Comparison of ENCODE assay signal across 8 cellular contexts in the genomic region with DNA sequence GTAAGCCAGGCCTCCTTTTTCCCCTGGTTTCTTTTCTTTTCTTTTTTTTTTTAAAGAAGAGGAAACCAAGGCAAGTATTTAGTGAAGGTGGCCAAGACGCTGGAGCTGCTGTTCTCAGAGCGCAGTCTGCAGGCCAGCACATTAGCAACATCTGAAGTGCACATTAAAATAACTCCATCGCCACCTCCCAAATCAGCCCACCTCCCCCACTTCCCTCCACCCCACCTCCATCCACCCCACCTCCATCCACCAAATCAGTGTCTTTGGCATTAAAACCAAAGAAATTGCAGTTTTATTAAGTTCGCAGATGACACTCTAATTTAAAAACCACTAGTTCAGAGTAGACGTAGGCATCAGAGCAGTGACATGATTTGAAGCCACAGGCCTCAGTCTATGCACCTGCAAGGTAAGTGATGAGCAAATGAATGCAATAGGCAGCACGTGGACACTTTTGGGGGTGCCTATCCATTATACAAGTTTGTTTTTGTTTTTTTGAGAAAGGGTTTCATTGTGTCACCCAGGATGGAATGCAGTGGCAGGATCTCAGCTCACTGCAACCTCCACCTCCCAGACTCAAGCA.
DNase-seq lines count a peak whose midpoint lies in the region; ATAC-seq and TF ChIP-seq lines count a peak whose summit lies in the region.

No MANE protein-coding gene starts in this region.

- H3K36me3 ChIP-seq in BLaER1 (no peaks in the 10 kb centered on the region), mammary epithelial cell (ENCODE audit: insufficient read depth, low read length) (no peaks in the 10 kb centered on the region)
- no peaks in the 10 kb centered on the region for H3K36me3 ChIP-seq in naive thymus-derived CD4-positive, alpha-beta T cell (ENCODE audit: control insufficient read depth in 2 of 3, insufficient read depth in 3 of 3, low read length in 3 of 3)

- CTCF ChIA-PET in mammary epithelial cell (lab: Charles Lee; ENCODE audit: low non-redundant PET) = no interaction called here
- CTCF ChIA-PET in naive thymus-derived CD4-positive, alpha-beta T cell (lab: Charles Lee) = interaction anchor here (0.6 to 10.0 kb wide), 4 partner anchors 9 to 32 kb away, joined by 4 to 102 read pairs (median 50); no protein-coding TSS in a partner anchor

- BruUV-seq in mammary epithelial cell (replicated peaks; lab: Mats Ljungman, UMichigan) = no TSS peak

- H3K9me3 ChIP-seq in BLaER1 = no peaks in the 10 kb centered on the region
- H3K9me3 ChIP-seq in mammary epithelial cell (replicated peaks; ENCODE audit: insufficient read depth, low read length) = no peaks in the 10 kb centered on the region
- H3K9me3 ChIP-seq in naive thymus-derived CD4-positive, alpha-beta T cell (ENCODE audit: control insufficient read depth in 2 of 3, low read length in 3 of 3) = no peaks in the 10 kb centered on the region

- peaks cover 0 to 1% (median 0%) of the 10 kb centered on the region in 11 donors for H3K9me3 Mint-ChIP-seq in naive thymus-derived CD4-positive, alpha-beta T cell

- H3K4me1 Mint-ChIP-seq in naive thymus-derived CD4-positive, alpha-beta T cell = peaks cover 0 to 26% (median 10%) of the 10 kb centered on the region in 7 donors

- H3K27ac ChIP-seq in BLaER1 (peak overlapping the region; percentile 15; the same call in 1 of the 2 replicates), mammary epithelial cell (ENCODE audit: insufficient read depth, low read depth, low read length) (peak overlapping the region; percentile 71)
- peak overlapping the region; percentile 84 for H3K27ac ChIP-seq in naive thymus-derived CD4-positive, alpha-beta T cell (ENCODE audit: low read depth, low read length)

- H3K4me3 ChIP-seq in BLaER1 = peak overlapping the region; percentile 45; the same call in 1 of the 2 replicates
- peak overlapping the region; percentile 36 to 49 (median 41) for H3K4me3 ChIP-seq in mammary epithelial cell (replicated peaks in 1 of 3; ENCODE audit: insufficient read depth in 1 of 3, low read depth in 2 of 3, low read length in 3 of 3)
- peak overlapping the region; percentile 46 for H3K4me3 ChIP-seq in naive thymus-derived CD4-positive, alpha-beta T cell (ENCODE audit: low read length)

- peak overlapping the region in 2 of 10 donors; percentile 70 to 79 for H3K4me3 Mint-ChIP-seq in naive thymus-derived CD4-positive, alpha-beta T cell

- in situ Hi-C loops in mammary epithelial cell (cut with MboI; ENCODE audit: low sequenced_read_pairs in 2 of 2) = no loop called here
- in situ Hi-C loops in GM13976 (cut with MboI; ENCODE audit: low sequenced_read_pairs, unreplicated experiment) = no loop called here

- 23% methylated on average over 5 of the region's 6 CpGs for WGBS in mammary epithelial cell (ENCODE audit: low coverage, missing lambda C conversion rate)

- ATAC-seq in HG02943 (IDR thresholded peaks at IDR 0.05; ENCODE audit: low read depth, unreplicated experiment) (peak; percentile 38), HG02763 (IDR thresholded peaks at IDR 0.05; ENCODE audit: unreplicated experiment) (no peak)
- peak; percentile 52 for ATAC-seq in naive thymus-derived CD4-positive, alpha-beta T cell

- H3K27me3 Mint-ChIP-seq in naive thymus-derived CD4-positive, alpha-beta T cell = peaks cover 0 to 5% (median 0%) of the 10 kb centered on the region in 5 donors

- peak overlapping the region; percentile 82 for H3K4me2 ChIP-seq in BLaER1
- H3K4me2 ChIP-seq in mammary epithelial cell (ENCODE audit: insufficient read depth, low read depth, low read length) = peak overlapping the region; percentile 83

- H3K9ac ChIP-seq in BLaER1 (peak overlapping the region; percentile 0; the same call in 1 of the 2 replicates), mammary epithelial cell (ENCODE audit: insufficient read depth, low read length) (peak overlapping the region; percentile 68)

- peaks cover 68% of the 10 kb centered on the region for H3K4me1 ChIP-seq in BLaER1
- H3K4me1 ChIP-seq in mammary epithelial cell (ENCODE audit: insufficient read depth, low read length) = peaks cover 13% of the 10 kb centered on the region
- H3K4me1 ChIP-seq in naive thymus-derived CD4-positive, alpha-beta T cell (ENCODE audit: control insufficient read depth in 2 of 2, insufficient read depth in 2 of 2, low read length in 2 of 2) = peaks cover 43 to 62% of the 10 kb centered on the region in 2 donors

- no peaks in the 10 kb centered on the region for H3K36me3 Mint-ChIP-seq in naive thymus-derived CD4-positive, alpha-beta T cell

- TF ChIP-seq CTCF in mammary epithelial cell (conservative IDR thresholded peaks at IDR 0.05 in 1 of 2, IDR thresholded peaks at IDR 0.05 in 1 of 2; ENCODE audit: extremely low read depth in 1 of 2, insufficient read depth in 1 of 2, low read depth in 1 of 2, low read length in 2 of 2) (no peak), GM13976 (IDR thresholded peaks at IDR 0.05; ENCODE audit: borderline replicate concordance, control extremely low read depth, extremely low read depth, insufficient read depth, missing control alignments) (no peak)

- H3K79me2 ChIP-seq in mammary epithelial cell (ENCODE audit: insufficient read depth, low read length) = no peaks in the 10 kb centered on the region

- POLR2A ChIA-PET in naive thymus-derived CD4-positive, alpha-beta T cell (lab: Charles Lee) = interaction anchor here (0.7 to 3.1 kb wide), 4 partner anchors 10 to 36 kb away, joined by 3 to 23 read pairs (median 6); no protein-coding TSS in a partner anchor

- dilution Hi-C loops in mammary epithelial cell (cut with HindIII; ENCODE audit: low sequenced_read_pairs) = no loop called here

- intact Hi-C loops in mammary epithelial cell (cut with micrococcal nuclease) = no loop called here
- intact Hi-C loops in naive thymus-derived CD4-positive, alpha-beta T cell (cut with micrococcal nuclease) = loop anchor here (1.0 to 10.0 kb wide), 7 partner anchors 12 to 1011 kb away; a partner anchor contains a TSS

- no peaks in the 10 kb centered on the region for H3K27me3 ChIP-seq in BLaER1
- H3K27me3 ChIP-seq in mammary epithelial cell (ENCODE audit: insufficient read depth, low read length) = no peaks in the 10 kb centered on the region
- H3K27me3 ChIP-seq in naive thymus-derived CD4-positive, alpha-beta T cell (ENCODE audit: control insufficient read depth in 2 of 2, insufficient read depth in 2 of 2, low read length in 2 of 2) = no peaks in the 10 kb centered on the region

- H4K20me1 ChIP-seq in BLaER1 (no peaks in the 10 kb centered on the region), mammary epithelial cell (ENCODE audit: insufficient read depth, low read length) (no peaks in the 10 kb centered on the region)

- DNase-seq in mammary epithelial cell (no peak), GF-D8 (lab: John Stamatoyannopoulos, UW) (no peak), activated gamma-delta T cell treated with Interleukin-2 at 50 U/mL for 16 hours (no peak), GM13976 (ENCODE audit: low spot score) (no peak)
- peak in 7 of 9 donors; percentile 55 to 82 (median 71) for DNase-seq in naive thymus-derived CD4-positive, alpha-beta T cell

- no peak overlapping the region for H3K27ac Mint-ChIP-seq in naive thymus-derived CD4-positive, alpha-beta T cell

- peak overlapping the region; percentile 84 for H2AFZ ChIP-seq in mammary epithelial cell (ENCODE audit: low read depth, low read length)

Comparison
In these comparisons a context has a peak if more than half of its experiments do, and no peak if none do; other contexts are left out.
1. H3K27ac ChIP-seq: peak in every context shown above with its lines; median percentile 84 in naive thymus-derived CD4-positive, alpha-beta T cell; 71 in mammary epithelial cell; 15 in BLaER1.
2. DNase-seq: peak in naive thymus-derived CD4-positive, alpha-beta T cell (7 of 9); none in mammary epithelial cell (single experiment), GF-D8 (single experiment), activated gamma-delta T cell treated with Interleukin-2 at 50 U/mL for 16 hours (single experiment) and GM13976 (single experiment).
3. Peak in every context shown above with its lines, with median percentiles within 50 percentile points of each other: H3K4me3 ChIP-seq.